ENCODE assay signal across 11 cellular contexts in the genomic region with DNA sequence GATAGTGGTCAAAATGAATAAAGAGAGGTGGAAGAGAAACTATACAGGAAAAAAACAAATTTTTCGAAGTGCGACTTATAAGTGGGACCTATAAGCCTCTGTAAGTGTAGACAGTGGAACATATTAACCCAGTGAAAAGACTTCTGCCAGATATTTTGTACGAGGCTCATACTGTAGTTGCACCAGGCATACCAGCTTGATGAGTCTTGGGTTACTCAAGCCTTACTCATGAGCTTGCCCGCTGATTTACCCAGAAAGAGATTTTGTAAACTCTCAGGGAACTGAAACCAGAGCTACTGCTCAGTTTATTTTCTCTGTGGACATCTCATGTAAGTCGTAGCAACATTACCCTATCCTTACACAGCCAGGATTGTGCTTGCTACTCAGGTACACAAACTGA.
DNase-seq lines count a peak whose midpoint lies in the region; ATAC-seq, FAIRE-seq and TF ChIP-seq lines count a peak whose summit lies in the region.
"Had no signal": no experiment of that assay in that cellular context is flagged by ENCODE, and none has a peak within 500 bp of the region (broad histone marks: within the 10 kb centered on the region; RNA-seq: fewer than 3 reads in every experiment).

No MANE protein-coding gene starts in this region.

- no peaks in the 10 kb centered on the region for H3K27me3 ChIP-seq in RWPE2 (ENCODE audit: insufficient read depth, poor library complexity, severe bottlenecking)

- DNase-seq in SIG-M5 treated with dmso at 0.1 percent for 504 hours (lab: John Stamatoyannopoulos, UW; ENCODE audit: unreplicated experiment) (peak; percentile 19), SIG-M5 (lab: John Stamatoyannopoulos, UW) (no peak), RWPE2 (ENCODE audit: low spot score) (no peak), fibroblast of mammary gland (ENCODE audit: low read depth) (peak; percentile 95), urothelium cell line (ENCODE audit: low spot score) (peak; percentile 91), NCI-H2227 treated with DMSO at 0.1 percent for 48 hours (lab: John Stamatoyannopoulos, UW) (no peak), GF-D8 (lab: John Stamatoyannopoulos, UW) (no peak)
- DNase-seq in activated CD4-positive, alpha-beta T cell treated with anti-CD3 and anti-CD28 coated beads for 1 hour: no peak
- DNase-seq: activated naive CD8-positive, alpha-beta T cell treated with anti-CD3 and anti-CD28 coated beads, Interleukin-2, amount 10 ng/mL, durations not matched to agents 7 days and 5 days; glutamatergic neuron had no signal

- TF ChIP-seq CTCF in RWPE2 (IDR thresholded peaks at IDR 0.05; ENCODE audit: poor library complexity, severe bottlenecking) (no peak), fibroblast of mammary gland (conservative IDR thresholded peaks at IDR 0.05; ENCODE audit: control insufficient read depth, insufficient read depth, low read depth, low read length) (no peak)

- peak; percentile 98 for ATAC-seq in RWPE2 (ENCODE audit: low read depth)

- FAIRE-seq in urothelium cell line (lab: Jason Lieb, UNC): peak; percentile 68

- no peaks in the 10 kb centered on the region for H3K9me3 ChIP-seq in RWPE2 (ENCODE audit: severe bottlenecking)

- H3K27ac ChIP-seq in RWPE2 (ENCODE audit: poor library complexity, severe bottlenecking): peak overlapping the region; percentile 96
- H3K27ac ChIP-seq: 22Rv1 had no signal

- H3K4me3 ChIP-seq in RWPE2 (ENCODE audit: severe bottlenecking): no peak overlapping the region
- no peak overlapping the region for H3K4me3 ChIP-seq in fibroblast of mammary gland (ENCODE audit: control insufficient read depth, low read depth, low read length)

- H3K4me1 ChIP-seq in RWPE2 (ENCODE audit: insufficient read depth, poor library complexity, severe bottlenecking): peaks cover 45% of the 10 kb centered on the region

- peaks cover 7% of the 10 kb centered on the region; the same call in 1 of the 2 replicates for H3K36me3 ChIP-seq in RWPE2 (ENCODE audit: low read depth)

Comparison
In these comparisons a context has a peak if more than half of its experiments do, and no peak if none do; other contexts are left out.
1. DNase-seq: peak in SIG-M5 treated with dmso at 0.1 percent for 504 hours (single experiment), fibroblast of mammary gland (single experiment) and urothelium cell line (single experiment); none in SIG-M5 (single experiment), RWPE2 (single experiment), NCI-H2227 treated with DMSO at 0.1 percent for 48 hours (single experiment), activated CD4-positive, alpha-beta T cell treated with anti-CD3 and anti-CD28 coated beads for 1 hour (single experiment) and GF-D8 (single experiment).